ENCODE assay signal across 19 cellular contexts in genomic region chr9:123131258-123131657, GRCh38.
DNase-seq lines count a peak whose midpoint lies in the region; ATAC-seq and TF ChIP-seq lines count a peak whose summit lies in the region.
"Had no signal": no experiment of that assay in that cellular context is flagged by ENCODE, and none has a peak within 500 bp of the region (broad histone marks: within the 10 kb centered on the region; RNA-seq: fewer than 3 reads in every experiment).

No MANE protein-coding gene starts in this region.

- peak; percentile 80 for DNase-seq in ELF-1 (ENCODE audit: low read depth, low spot score)
- DNase-seq in NCI-H226, result peak; percentile 86
- DNase-seq in fibroblast of gingiva (ENCODE audit: low read depth), result peak; percentile 52
- peak; percentile 15 for DNase-seq in neural progenitor cell (ENCODE audit: low spot score)
- no peak for DNase-seq in putamen (ENCODE audit: low spot score)
- no peak for DNase-seq in vagina (ENCODE audit: extremely low spot score in 2 of 2)
- no peak for DNase-seq in pons (ENCODE audit: low spot score)
- DNase-seq: activated CD8-positive, alpha-beta T cell treated with anti-CD3 and anti-CD28 coated beads for 36 hours; activated naive CD4-positive, alpha-beta T cell treated with Interleukin-2 at 50 U/mL for 16 hours; CD8-positive, alpha-beta T cell; esophagus squamous epithelium; Karpas-422; naive thymus-derived CD8-positive, alpha-beta T cell; NCI-H2081 treated with DMSO at 0.1 percent for 48 hours; NCI-H82; sigmoid colon; stomach; T-helper 9 cell had no signal

- H4K20me1 ChIP-seq in neural progenitor cell (ENCODE audit: low read depth), result no peaks in the 10 kb centered on the region

- H3K4me1 ChIP-seq in neural progenitor cell (no peaks in the 10 kb centered on the region), vagina (no peaks in the 10 kb centered on the region)
- H3K4me1 ChIP-seq: esophagus squamous epithelium, sigmoid colon, stomach had no signal

- H3K27me3 ChIP-seq in neural progenitor cell, result no peaks in the 10 kb centered on the region
- no peaks in the 10 kb centered on the region for H3K27me3 ChIP-seq in vagina
- H3K27me3 ChIP-seq: esophagus squamous epithelium, sigmoid colon, stomach had no signal

- no peaks in the 10 kb centered on the region for H3K27me3 Mint-ChIP-seq in neural progenitor cell (ENCODE audit: insufficient read depth, low read depth)
- H3K27me3 Mint-ChIP-seq: activated CD8-positive, alpha-beta T cell treated with anti-CD3 and anti-CD28 coated beads for 36 hours; naive thymus-derived CD8-positive, alpha-beta T cell had no signal

- TF ChIP-seq POLR2A in vagina (IDR thresholded peaks at IDR 0.05), result no peak

- H3K9me3 Mint-ChIP-seq in neural progenitor cell, result no peaks in the 10 kb centered on the region
- H3K9me3 Mint-ChIP-seq: activated CD8-positive, alpha-beta T cell treated with anti-CD3 and anti-CD28 coated beads for 36 hours; CD8-positive, alpha-beta T cell; naive thymus-derived CD8-positive, alpha-beta T cell had no signal

- no peaks in the 10 kb centered on the region for H3K4me1 Mint-ChIP-seq in neural progenitor cell

- TF ChIP-seq CTCF in neural progenitor cell (IDR thresholded peaks at IDR 0.05) (no peak), vagina (IDR thresholded peaks at IDR 0.05) (no peak)

- intact Hi-C loops in vagina (cut with DNase I), result no loop called here

- H3K9me3 ChIP-seq in neural progenitor cell (ENCODE audit: low read depth) (no peaks in the 10 kb centered on the region), vagina (no peaks in the 10 kb centered on the region)
- H3K9me3 ChIP-seq: esophagus squamous epithelium, sigmoid colon, stomach had no signal

- H3K9ac ChIP-seq in neural progenitor cell, result no peak overlapping the region

- no peaks in the 10 kb centered on the region for H3F3A ChIP-seq in neural progenitor cell (ENCODE audit: low read depth)

- H3K36me3 ChIP-seq in neural progenitor cell (peaks cover 4% of the 10 kb centered on the region), vagina (no peaks in the 10 kb centered on the region)

- H3K4me3 ChIP-seq in neural progenitor cell (no peak overlapping the region), vagina (no peak overlapping the region)
- H3K4me3 ChIP-seq: esophagus squamous epithelium, sigmoid colon, stomach had no signal

- no peak overlapping the region for H2AFZ ChIP-seq in neural progenitor cell (replicated peaks)

- H3K27ac ChIP-seq in neural progenitor cell (peak overlapping the region; percentile 1), vagina (no peak overlapping the region)
- H3K27ac ChIP-seq: esophagus squamous epithelium, sigmoid colon, stomach had no signal

- no peak overlapping the region for H3K27ac Mint-ChIP-seq in neural progenitor cell
- H3K27ac Mint-ChIP-seq: activated CD8-positive, alpha-beta T cell treated with anti-CD3 and anti-CD28 coated beads for 36 hours; CD8-positive, alpha-beta T cell; naive thymus-derived CD8-positive, alpha-beta T cell had no signal

- ATAC-seq in HG03469 (IDR thresholded peaks at IDR 0.05; ENCODE audit: unreplicated experiment), result no peak
- ATAC-seq: activated CD8-positive, alpha-beta T cell treated with anti-CD3 and anti-CD28 coated beads for 36 hours; CD8-positive, alpha-beta T cell; naive thymus-derived CD8-positive, alpha-beta T cell had no signal

- no peak overlapping the region for H3K4me2 ChIP-seq in neural progenitor cell

- H3K4me3 Mint-ChIP-seq in neural progenitor cell, result no peak overlapping the region
- H3K4me3 Mint-ChIP-seq: activated CD8-positive, alpha-beta T cell treated with anti-CD3 and anti-CD28 coated beads for 36 hours; CD8-positive, alpha-beta T cell; naive thymus-derived CD8-positive, alpha-beta T cell had no signal

- H3K79me2 ChIP-seq in neural progenitor cell (ENCODE audit: low read depth), result no peaks in the 10 kb centered on the region

- H3K36me3 Mint-ChIP-seq in neural progenitor cell, result peaks cover 10% of the 10 kb centered on the region

Comparison
In these comparisons a context has a peak if more than half of its experiments do, and no peak if none do; other contexts are left out.
1. DNase-seq: peak in ELF-1 (single experiment), NCI-H226 (single experiment), fibroblast of gingiva (single experiment) and neural progenitor cell (single experiment); none in putamen (single experiment), vagina (0 of 2) and pons (single experiment).